In the genomic region with DNA sequence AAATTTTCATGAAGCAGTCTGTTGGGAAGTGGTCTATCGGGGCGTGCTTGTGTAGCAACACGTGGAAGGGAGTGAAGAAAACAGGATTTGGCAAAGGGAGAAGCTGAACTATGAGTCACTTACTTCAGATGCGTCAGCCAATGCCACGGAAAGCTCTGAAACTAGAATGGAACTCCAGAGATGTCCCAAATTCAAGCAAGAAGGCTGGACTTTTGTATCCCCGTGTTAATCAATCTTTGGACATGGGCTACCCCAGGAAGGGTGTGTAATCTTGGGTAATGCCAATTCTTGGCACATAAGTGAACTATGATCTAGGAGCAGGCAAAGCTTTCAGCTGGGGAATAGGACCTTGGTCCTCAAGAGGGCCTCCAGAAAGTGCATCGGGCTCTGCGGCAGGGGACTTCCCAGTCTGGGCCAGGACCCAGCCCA, we compare ENCODE assay signal across 11 cellular contexts.
DNase-seq lines count a peak whose midpoint lies in the region; ATAC-seq and TF ChIP-seq lines count a peak whose summit lies in the region.
"Had no signal": no experiment of that assay in that cellular context is flagged by ENCODE, and none has a peak within 500 bp of the region (broad histone marks: within the 10 kb centered on the region; RNA-seq: fewer than 3 reads in every experiment).

No MANE protein-coding gene starts in this region.

- peak; percentile 34 for DNase-seq in activated CD8-positive, alpha-beta memory T cell treated with anti-CD3 and anti-CD28 coated beads, Interleukin-2, amount 10 ng/mL, durations not matched to agents 7 days and 5 days
- no peak for DNase-seq in activated CD8-positive, alpha-beta memory T cell treated with anti-CD3 and anti-CD28 coated beads, Interleukin-2, amount 50 U/mL, for 48 hours
- DNase-seq in body of pancreas, result peak in 2 of 4 donors; percentile 31 to 46
- DNase-seq in lower leg skin (ENCODE audit: low spot score in 2 of 2), result peak; percentile 65 to 84
- peak in 1 of 2 donors; percentile 89 for DNase-seq in vagina (ENCODE audit: extremely low spot score in 2 of 2)
- DNase-seq in NK-92 (lab: John Stamatoyannopoulos, UW; ENCODE audit: unreplicated experiment), result no peak
- DNase-seq: NCI-H1694, thyroid gland had no signal

- TF ChIP-seq POLR2A in body of pancreas (IDR thresholded peaks at IDR 0.05) (no peak), lower leg skin (IDR thresholded peaks at IDR 0.05) (no peak), vagina (IDR thresholded peaks at IDR 0.05) (no peak)

- no peaks in the 10 kb centered on the region for H3K9me3 ChIP-seq in body of pancreas
- no peaks in the 10 kb centered on the region for H3K9me3 ChIP-seq in vagina
- H3K9me3 ChIP-seq: thyroid gland had no signal

- no peak for ATAC-seq in activated CD8-positive, alpha-beta memory T cell treated with anti-CD3 and anti-CD28 coated beads, Interleukin-2, amount 10 ng/mL, durations not matched to agents 7 days and 5 days
- ATAC-seq in body of pancreas, result peak; percentile 30
- no peak for ATAC-seq in GM19463 (IDR thresholded peaks at IDR 0.05; ENCODE audit: unreplicated experiment)
- ATAC-seq in GM21576 (IDR thresholded peaks at IDR 0.05; ENCODE audit: unreplicated experiment), result no peak

- TF ChIP-seq CTCF in body of pancreas (IDR thresholded peaks at IDR 0.05) (no peak), lower leg skin (IDR thresholded peaks at IDR 0.05) (no peak), vagina (IDR thresholded peaks at IDR 0.05) (no peak)

- no peak overlapping the region for H3K4me3 Mint-ChIP-seq in activated CD8-positive, alpha-beta memory T cell treated with anti-CD3 and anti-CD28 coated beads, Interleukin-2, amount 10 ng/mL, durations not matched to agents 7 days and 5 days

- H3K27ac ChIP-seq in body of pancreas (peak overlapping the region in 1 of 4 donors; percentile 46), vagina (peak overlapping the region; percentile 66)
- H3K27ac ChIP-seq: thyroid gland had no signal

- H3K27me3 Mint-ChIP-seq in activated CD8-positive, alpha-beta memory T cell treated with anti-CD3 and anti-CD28 coated beads, Interleukin-2, amount 10 ng/mL, durations not matched to agents 7 days and 5 days, result peaks cover 4% of the 10 kb centered on the region

- H3K36me3 ChIP-seq in body of pancreas (replicated peaks in 1 of 2; ENCODE audit: insufficient read depth in 1 of 2, low read depth in 2 of 2), result no peaks in the 10 kb centered on the region
- H3K36me3 ChIP-seq in vagina, result no peaks in the 10 kb centered on the region
- H3K36me3 ChIP-seq: thyroid gland had no signal

- 80 to 90% methylated on average over 8 of the region's 8 CpGs for WGBS in body of pancreas, 2 donors
- WGBS in lower leg skin, 2 donors, result 31 to 44% methylated on average over 8 of the region's 8 CpGs

- no peaks in the 10 kb centered on the region for H3K36me3 Mint-ChIP-seq in activated CD8-positive, alpha-beta memory T cell treated with anti-CD3 and anti-CD28 coated beads, Interleukin-2, amount 10 ng/mL, durations not matched to agents 7 days and 5 days

- peaks cover 2% of the 10 kb centered on the region for H3K9me3 Mint-ChIP-seq in activated CD8-positive, alpha-beta memory T cell treated with anti-CD3 and anti-CD28 coated beads, Interleukin-2, amount 10 ng/mL, durations not matched to agents 7 days and 5 days (ENCODE audit: low read depth)

- H3K4me1 ChIP-seq in body of pancreas, result peaks cover 11% of the 10 kb centered on the region
- H3K4me1 ChIP-seq in vagina, result peaks cover 38% of the 10 kb centered on the region

- no peaks in the 10 kb centered on the region for H3K27me3 ChIP-seq in body of pancreas
- H3K27me3 ChIP-seq in vagina, result no peaks in the 10 kb centered on the region
- H3K27me3 ChIP-seq: BLaER1 treated with 17β-estradiol and CSF1 and Interleukin-3, amounts not matched to agents 10 nM and 100 nM; thyroid gland had no signal

- no peak overlapping the region for H3K4me3 ChIP-seq in body of pancreas
- no peak overlapping the region for H3K4me3 ChIP-seq in lower leg skin (ENCODE audit: low read depth, poor library complexity, severe bottlenecking)
- no peak overlapping the region for H3K4me3 ChIP-seq in vagina
- H3K4me3 ChIP-seq: BLaER1 treated with 17β-estradiol and CSF1 and Interleukin-3, amounts not matched to agents 10 nM and 100 nM; thyroid gland had no signal

- intact Hi-C loops in body of pancreas (cut with DNase I) (no loop called here), lower leg skin (cut with DNase I; ENCODE audit: low total_unique reads) (no loop called here), vagina (cut with DNase I) (no loop called here)

- no peak overlapping the region for H3K27ac Mint-ChIP-seq in activated CD8-positive, alpha-beta memory T cell treated with anti-CD3 and anti-CD28 coated beads, Interleukin-2, amount 10 ng/mL, durations not matched to agents 7 days and 5 days

- CTCF ChIA-PET in activated CD8-positive, alpha-beta memory T cell treated with anti-CD3 and anti-CD28 coated beads, Interleukin-2, amount 10 ng/mL, durations not matched to agents 7 days and 5 days (lab: Charles Lee), result no interaction called here

- peaks cover 27% of the 10 kb centered on the region for H3K4me1 Mint-ChIP-seq in activated CD8-positive, alpha-beta memory T cell treated with anti-CD3 and anti-CD28 coated beads, Interleukin-2, amount 10 ng/mL, durations not matched to agents 7 days and 5 days

Comparison
In these comparisons a context has a peak if more than half of its experiments do, and no peak if none do; other contexts are left out.
1. DNase-seq: peak in activated CD8-positive, alpha-beta memory T cell treated with anti-CD3 and anti-CD28 coated beads, Interleukin-2, amount 10 ng/mL, durations not matched to agents 7 days and 5 days (single experiment) and lower leg skin (2 of 2); none in activated CD8-positive, alpha-beta memory T cell treated with anti-CD3 and anti-CD28 coated beads, Interleukin-2, amount 50 U/mL, for 48 hours (single experiment) and NK-92 (single experiment).